In genomic region chr1:16078925-16079656, GRCh38 we compare ENCODE assay signal across 9 cellular contexts. TPM values are rescaled to one million over a fixed set of nuclear protein-coding genes. Genes with fewer than 3 reads are reported as not detected.
DNase-seq lines count a peak whose midpoint lies in the region; ATAC-seq and TF ChIP-seq lines count a peak whose summit lies in the region.
"Had no signal": no experiment of that assay in that cellular context is flagged by ENCODE, and none has a peak within 500 bp of the region (broad histone marks: within the 10 kb centered on the region; RNA-seq: fewer than 3 reads in every experiment).

No MANE protein-coding gene starts in this region.

- peaks cover 0 to 10% of the 10 kb centered on the region in 2 donors for H3K27me3 ChIP-seq in left lung

- no peak overlapping the region for H3K4me3 ChIP-seq in left lung

- no peak overlapping the region for H3K27ac ChIP-seq in left lung

- no peaks in the 10 kb centered on the region for H3K9me3 ChIP-seq in left lung

- TF ChIP-seq CTCF in left lung (IDR thresholded peaks at IDR 0.05) = peak; percentile 68 to 73

- ATAC-seq in HG02885 (IDR thresholded peaks at IDR 0.05; ENCODE audit: poor library complexity, unreplicated experiment) = peak; percentile 56
- ATAC-seq in left lung = peak; percentile 85
- no peak for ATAC-seq in HG03039 (IDR thresholded peaks at IDR 0.05; ENCODE audit: unreplicated experiment)

- no peaks in the 10 kb centered on the region for H3K36me3 ChIP-seq in left lung

- peak; percentile 56 for DNase-seq in DMS114 treated with DMSO at 0.1 percent for 48 hours (lab: John Stamatoyannopoulos, UW; ENCODE audit: unreplicated experiment)
- DNase-seq in NCI-H524 (lab: John Stamatoyannopoulos, UW) = peak; percentile 57 to 75
- peak; percentile 85 for DNase-seq in activated CD4-positive, alpha-beta T cell treated with anti-CD3 and anti-CD28 coated beads for 48 hours
- peak; percentile 88 for DNase-seq in cerebellum (ENCODE audit: low spot score)
- DNase-seq in left lung = peak in 1 of 2 donors; percentile 65
- DNase-seq in stimulated activated CD4-positive, alpha-beta T cell treated with anti-CD3 and anti-CD28 coated beads, Interleukin-4, amount 100 ng/mL, for 24 hours = peak; percentile 76

- intact Hi-C loops in left lung (cut with DNase I) = loop anchor here (2.0 to 10.0 kb wide), 3 partner anchors 110 to 286 kb away; partner anchors contain the start of gene SZRD1 (in 1 of the 2)

- H3K4me1 ChIP-seq in left lung = peaks cover 0 to 6% of the 10 kb centered on the region in 2 donors

RNA-seq across cellular contexts. Expression of gene FAM131C, which starts 5.6 kb away (rescaled TPM):
- total RNA-seq in cerebellum (1.8 TPM), left lung (not detected)

RNA-seq across cellular contexts. Expression of gene CLCNKB, which starts 35.5 kb away (rescaled TPM):
- total RNA-seq in cerebellum (0.45 TPM), left lung (1 to 10 TPM in 1 of 2 donors, not detected in 1; 1.1 TPM)
- total RNA-seq: T-helper 2 cell treated with Interferon-gamma antibody and Interleukin-4, amounts not matched to agents 100 ng/mL and 5 ng/mL, for 36 hours had no signal

RNA-seq across cellular contexts. Expression of gene CLCNKA, which starts 57.3 kb away (rescaled TPM):
- total RNA-seq in cerebellum (not detected), left lung (under 1 TPM; 0.12 to 0.39 TPM)
- total RNA-seq: T-helper 2 cell treated with Interferon-gamma antibody and Interleukin-4, amounts not matched to agents 100 ng/mL and 5 ng/mL, for 36 hours had no signal
